ENCODE assay signal across 16 cellular contexts in genomic region chr11:121479355-121479754, GRCh38. TPM values are rescaled to one million over a fixed set of nuclear protein-coding genes. Genes with fewer than 3 reads are reported as not detected.
DNase-seq lines count a peak whose midpoint lies in the region; TF ChIP-seq lines count a peak whose summit lies in the region.
"Had no signal": no experiment of that assay in that cellular context is flagged by ENCODE, and none has a peak within 500 bp of the region (broad histone marks: within the 10 kb centered on the region; RNA-seq: fewer than 3 reads in every experiment).

No MANE protein-coding gene starts in this region.

- intact Hi-C loops in stomach (cut with DNase I; ENCODE audit: low total_unique reads), result no loop called here

- no peaks in the 10 kb centered on the region for H3K9me3 ChIP-seq in stomach
- H3K9me3 ChIP-seq: mucosa of descending colon, Peyer's patch had no signal

- peaks cover 54% of the 10 kb centered on the region for H3K36me3 Mint-ChIP-seq in activated T-cell treated with anti-CD3 and anti-CD28 coated beads, Interleukin-2, amount 50 U/mL, for 24 hours (ENCODE audit: low read depth)

- no peaks in the 10 kb centered on the region for H3K27me3 Mint-ChIP-seq in activated T-cell treated with anti-CD3 and anti-CD28 coated beads, Interleukin-2, amount 50 U/mL, for 24 hours
- H3K27me3 Mint-ChIP-seq: activated B cell treated with CpG ODN at 0.5 μM for 24 hours had no signal

- no peak overlapping the region for H3K4me3 ChIP-seq in stomach
- H3K4me3 ChIP-seq: cardiac muscle cell, mucosa of descending colon, Peyer's patch had no signal

- H3K27ac Mint-ChIP-seq in activated T-cell treated with anti-CD3 and anti-CD28 coated beads, Interleukin-2, amount 50 U/mL, for 24 hours, result peak overlapping the region; percentile 16
- H3K27ac Mint-ChIP-seq: activated B cell treated with CpG ODN at 0.5 μM for 24 hours had no signal

- TF ChIP-seq CTCF in VCaP (conservative IDR thresholded peaks at IDR 0.05), result no peak
- no peak for TF ChIP-seq CTCF in stomach (IDR thresholded peaks at IDR 0.05)

- H3K36me3 ChIP-seq in stomach, result no peaks in the 10 kb centered on the region
- H3K36me3 ChIP-seq: cardiac muscle cell had no signal

- WGBS in stomach, 5 donors, result 26 to 46% (median 41%) methylated on average over 4 of the region's 4 CpGs

- peaks cover 82% of the 10 kb centered on the region for H3K4me1 Mint-ChIP-seq in activated T-cell treated with anti-CD3 and anti-CD28 coated beads, Interleukin-2, amount 50 U/mL, for 24 hours (ENCODE audit: low read depth)

- no peak for DNase-seq in activated T-cell treated with anti-CD3 and anti-CD28 coated beads, Interleukin-2, amount 50 U/mL, for 24 hours
- no peak for DNase-seq in activated T-cell treated with anti-CD3 and anti-CD28 coated beads, Interleukin-2, amount 50 U/mL, for 1 hour
- DNase-seq in iPS-NIHi7 (ENCODE audit: extremely low spot score) (peak; percentile 90), stomach (no peak), OCI-M1 (lab: John Stamatoyannopoulos, UW) (no peak), A172 (ENCODE audit: low spot score) (no peak), NOMO-1 (lab: John Stamatoyannopoulos, UW; ENCODE audit: unreplicated experiment in 2 of 2) (no peak)
- DNase-seq: activated B cell treated with CpG ODN at 0.5 μM for 24 hours; activated CD8-positive, alpha-beta memory T cell treated with anti-CD3 and anti-CD28 coated beads, Interleukin-2, amount 50 U/mL, for 4 hours; activated naive CD4-positive, alpha-beta T cell treated with anti-CD3 and anti-CD28 coated beads, Interleukin-2, amount 50 U/mL, for 16 hours; mucosa of descending colon; NCI-H1105; Peyer's patch; stimulated activated CD4-positive, alpha-beta T cell treated with anti-CD3 and anti-CD28 coated beads, Interleukin-2, amount 100 ng/mL, for 48 hours had no signal

- H3K27ac ChIP-seq in VCaP, result peak overlapping the region; percentile 78
- peak overlapping the region in 4 of 5 donors; percentile 1 to 72 (median 29) for H3K27ac ChIP-seq in stomach
- H3K27ac ChIP-seq: cardiac muscle cell, Peyer's patch had no signal

- TF ChIP-seq POLR2A in stomach (IDR thresholded peaks at IDR 0.05), result no peak

- no peaks in the 10 kb centered on the region for H3K27me3 ChIP-seq in stomach
- H3K27me3 ChIP-seq: cardiac muscle cell, Peyer's patch had no signal

- TF ChIP-seq EP300 in stomach (IDR thresholded peaks at IDR 0.05), result no peak

- H3K9me3 Mint-ChIP-seq in activated T-cell treated with anti-CD3 and anti-CD28 coated beads, Interleukin-2, amount 50 U/mL, for 24 hours, result no peaks in the 10 kb centered on the region
- H3K9me3 Mint-ChIP-seq: activated B cell treated with CpG ODN at 0.5 μM for 24 hours had no signal

- H3K4me3 Mint-ChIP-seq in activated T-cell treated with anti-CD3 and anti-CD28 coated beads, Interleukin-2, amount 50 U/mL, for 24 hours, result no peak overlapping the region
- H3K4me3 Mint-ChIP-seq: activated B cell treated with CpG ODN at 0.5 μM for 24 hours had no signal

- peaks cover 7 to 59% (median 21%) of the 10 kb centered on the region in 4 donors for H3K4me1 ChIP-seq in stomach
- H3K4me1 ChIP-seq: Peyer's patch had no signal

RNA-seq across cellular contexts. Expression of gene SORL1, which starts 27.2 kb away (rescaled TPM):
- 100 to 1,000 TPM in 1 of 5 donors, 10 to 100 TPM in 4; 17.2 to 161 (median 25.9) TPM for total RNA-seq in stomach
- polyA plus RNA-seq in stomach, result 1 to 10 TPM in 2 of 3 donors, under 1 TPM in 1; 0.76 to 2.0 (median 1.8) TPM
- total RNA-seq in A172 (2014; rRNA removed; shearing (Covaris generic)), result 1.7 and 2.1 TPM in 2 replicates
